ENCODE assay signal across 1 cellular context in the genomic region with DNA sequence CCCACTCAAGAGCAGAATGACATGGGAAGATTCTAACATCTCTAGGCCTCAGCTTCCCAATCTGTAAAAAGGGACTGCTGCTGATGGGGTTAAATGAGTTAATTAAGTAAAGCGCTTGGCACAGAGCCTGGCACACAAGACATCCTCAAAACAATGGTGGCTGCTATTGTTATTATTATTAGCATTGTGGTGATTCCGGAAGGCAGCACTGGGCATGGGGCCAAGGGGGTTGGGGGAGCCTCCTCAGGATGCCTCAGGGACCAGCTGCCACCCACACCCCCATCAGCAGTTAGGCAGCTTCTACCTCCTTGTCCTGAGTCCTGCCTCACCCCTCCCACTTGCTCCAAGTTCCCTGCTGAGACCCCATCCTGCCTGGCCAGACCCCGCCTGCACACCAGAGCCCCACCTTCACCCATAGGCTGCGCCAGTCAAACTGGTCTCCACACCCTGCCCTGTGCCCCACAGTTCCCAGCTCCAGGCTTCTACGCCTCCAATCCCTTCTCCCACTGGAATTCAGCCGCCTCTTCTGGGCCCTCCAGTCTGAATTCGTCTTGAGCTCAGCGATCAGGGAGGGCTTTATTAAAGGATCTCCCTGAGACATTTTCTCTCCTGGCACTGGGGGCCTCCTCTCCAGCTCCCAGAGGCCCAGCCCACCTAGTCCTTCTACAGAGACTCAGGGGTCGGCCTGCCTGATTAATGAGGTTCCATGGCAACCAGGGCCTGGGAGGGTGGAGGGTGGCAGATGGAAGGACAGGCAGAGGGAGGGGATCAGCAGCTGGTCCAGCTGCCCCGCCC.
TF ChIP-seq lines count a peak whose summit lies in the region.

No MANE protein-coding gene starts in this region.

TF ChIP-seq in HepG2, 621 proteins besides CTCF, POLR2A, EP300 and RAD21 (continued from another document):
- TF ChIP-seq, protein P1, sequence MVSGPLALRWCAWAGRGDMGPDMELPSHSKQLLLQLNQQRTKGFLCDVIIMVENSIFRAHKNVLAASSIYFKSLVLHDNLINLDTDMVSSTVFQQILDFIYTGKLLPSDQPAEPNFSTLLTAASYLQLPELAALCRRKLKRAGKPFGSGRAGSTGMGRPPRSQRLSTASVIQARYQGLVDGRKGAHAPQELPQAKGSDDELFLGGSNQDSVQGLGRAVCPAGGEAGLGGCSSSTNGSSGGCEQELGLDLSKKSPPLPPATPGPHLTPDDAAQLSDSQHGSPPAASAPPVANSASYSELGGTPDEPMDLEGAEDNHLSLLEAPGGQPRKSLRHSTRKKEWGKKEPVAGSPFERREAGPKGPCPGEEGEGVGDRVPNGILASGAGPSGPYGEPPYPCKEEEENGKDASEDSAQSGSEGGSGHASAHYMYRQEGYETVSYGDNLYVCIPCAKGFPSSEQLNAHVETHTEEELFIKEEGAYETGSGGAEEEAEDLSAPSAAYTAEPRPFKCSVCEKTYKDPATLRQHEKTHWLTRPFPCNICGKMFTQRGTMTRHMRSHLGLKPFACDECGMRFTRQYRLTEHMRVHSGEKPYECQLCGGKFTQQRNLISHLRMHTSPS (CRISPR knock-in tag; IDR thresholded peaks at IDR 0.05; ENCODE audit: low read depth), result no peak
- TF ChIP-seq, protein P2, sequence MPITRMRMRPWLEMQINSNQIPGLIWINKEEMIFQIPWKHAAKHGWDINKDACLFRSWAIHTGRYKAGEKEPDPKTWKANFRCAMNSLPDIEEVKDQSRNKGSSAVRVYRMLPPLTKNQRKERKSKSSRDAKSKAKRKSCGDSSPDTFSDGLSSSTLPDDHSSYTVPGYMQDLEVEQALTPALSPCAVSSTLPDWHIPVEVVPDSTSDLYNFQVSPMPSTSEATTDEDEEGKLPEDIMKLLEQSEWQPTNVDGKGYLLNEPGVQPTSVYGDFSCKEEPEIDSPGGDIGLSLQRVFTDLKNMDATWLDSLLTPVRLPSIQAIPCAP (CRISPR knock-in tag; IDR thresholded peaks at IDR 0.05; ENCODE audit: low read depth), result no peak
- TF ChIP-seq ZMYM3 (CRISPR knock-in tag; IDR thresholded peaks at IDR 0.05) (peak; percentile 57; the same call in 1 of the 2 replicates), ZNF30 (CRISPR knock-in tag; IDR thresholded peaks at IDR 0.05) (no peak), SP5 (CRISPR knock-in tag; IDR thresholded peaks at IDR 0.05; ENCODE audit: borderline replicate concordance, low read depth) (peak; percentile 38; the same call in 1 of the 2 replicates), TCF12 (IDR thresholded peaks at IDR 0.05) (no peak), TCF12 (CRISPR knock-in tag; IDR thresholded peaks at IDR 0.05) (no peak; the same call in 1 of the 2 replicates), ZNF761 (CRISPR knock-in tag; conservative IDR thresholded peaks at IDR 0.05) (peak; percentile 42; the same call in 1 of the 2 replicates), SIX1 (CRISPR knock-in tag; IDR thresholded peaks at IDR 0.05; ENCODE audit: borderline replicate concordance) (no peak), ZNF510 (CRISPR knock-in tag; IDR thresholded peaks at IDR 0.05; ENCODE audit: low read depth) (peak; percentile 48; the same call in 1 of the 2 replicates), ZSCAN31 (CRISPR knock-in tag; IDR thresholded peaks at IDR 0.05; ENCODE audit: low read depth) (no peak), ARID2 (CRISPR knock-in tag; IDR thresholded peaks at IDR 0.05; ENCODE audit: borderline replicate concordance) (0 out of 2 replicates have a peak, but pooled peaks have one; percentile 36), AKAP8 (CRISPR knock-in tag; IDR thresholded peaks at IDR 0.05) (0 out of 2 replicates have a peak, but pooled peaks have one; percentile 48), ZNF850 (CRISPR knock-in tag; conservative IDR thresholded peaks at IDR 0.05) (no peak), ZNF629 (CRISPR knock-in tag; conservative IDR thresholded peaks at IDR 0.05) (peak; percentile 86; the same call in 1 of the 2 replicates)
- TF ChIP-seq, protein P3, sequence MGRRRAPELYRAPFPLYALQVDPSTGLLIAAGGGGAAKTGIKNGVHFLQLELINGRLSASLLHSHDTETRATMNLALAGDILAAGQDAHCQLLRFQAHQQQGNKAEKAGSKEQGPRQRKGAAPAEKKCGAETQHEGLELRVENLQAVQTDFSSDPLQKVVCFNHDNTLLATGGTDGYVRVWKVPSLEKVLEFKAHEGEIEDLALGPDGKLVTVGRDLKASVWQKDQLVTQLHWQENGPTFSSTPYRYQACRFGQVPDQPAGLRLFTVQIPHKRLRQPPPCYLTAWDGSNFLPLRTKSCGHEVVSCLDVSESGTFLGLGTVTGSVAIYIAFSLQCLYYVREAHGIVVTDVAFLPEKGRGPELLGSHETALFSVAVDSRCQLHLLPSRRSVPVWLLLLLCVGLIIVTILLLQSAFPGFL (CRISPR knock-in tag; IDR thresholded peaks at IDR 0.05), result no peak
